ENCODE assay signal across 7 cellular contexts in the genomic region with DNA sequence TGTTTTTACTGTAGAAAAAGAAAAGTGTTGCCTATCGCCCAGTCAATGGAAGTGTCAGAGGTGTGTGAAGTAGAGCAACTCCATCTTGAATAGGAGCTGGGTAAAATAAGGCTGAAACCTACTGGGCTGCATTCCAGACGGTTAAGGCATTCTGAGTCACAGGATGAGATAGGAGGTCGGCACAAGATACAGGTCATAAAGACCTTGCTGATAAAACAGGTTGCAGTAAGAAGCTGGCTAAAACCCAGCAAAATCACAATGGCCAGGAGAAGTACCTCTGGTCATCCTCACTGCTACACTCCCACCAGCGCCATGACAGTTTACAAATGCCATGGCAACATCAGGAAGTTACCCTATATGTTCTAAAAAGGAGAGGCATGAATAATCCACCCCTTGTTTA.
A peak's percentile ranks its signal among the peaks of the same experiment; 100 is the strongest.
DNase-seq lines count a peak whose midpoint lies in the region; ATAC-seq, FAIRE-seq and TF ChIP-seq lines count a peak whose summit lies in the region.
"Not testable (repeated sequence)": the region's sequence is repeated elsewhere in the genome, so short reads cannot be mapped to it uniquely, and the experiment has no call there.

No MANE protein-coding gene starts in this region.

- H3K4me1 ChIP-seq in K562 (replicated peaks in 1 of 2; ENCODE audit: control insufficient read depth in 2 of 2, insufficient read depth in 2 of 2, low read length in 2 of 2): not testable (repeated sequence)
- peaks cover 22% of the 10 kb centered on the region for H3K4me1 ChIP-seq in osteoblast (ENCODE audit: insufficient read depth, low read length)

- TF ChIP-seq RAD21 in K562 (CRISPR knock-in tag; conservative IDR thresholded peaks at IDR 0.05 in 1 of 2, IDR thresholded peaks at IDR 0.05 in 1 of 2): not testable (repeated sequence)

- TF ChIP-seq EP300 in K562 (IDR thresholded peaks at IDR 0.05; ENCODE audit: low read length): not testable (repeated sequence)

- not testable (repeated sequence) for TF ChIP-seq POLR2A in K562 (conservative IDR thresholded peaks at IDR 0.05)

- WGBS in K562 (ENCODE audit: insufficient coverage, low coverage, missing lambda C conversion rate): 2% methylated on average over 4 of the region's 4 CpGs

- H3K27ac ChIP-seq in RWPE1; K562 (ENCODE audit: extremely low read depth, low read depth, low read length): not testable (repeated sequence)
- H3K27ac ChIP-seq in epithelial cell of prostate (peak overlapping the region; percentile 75), osteoblast (ENCODE audit: low read depth, low read length) (peak overlapping the region; percentile 89)

- CTCF ChIA-PET in RWPE1 (lab: Yijun Ruan, JAX): interaction anchor here (0.6 kb wide), 1 partner anchor 31 kb away, joined by 3 read pairs; no protein-coding TSS in a partner anchor
- CTCF ChIA-PET in K562 (lab: Yijun Ruan, JAX; ENCODE audit: low intra/inter-chr PET ratio): not testable (repeated sequence)

- not testable (repeated sequence) for H3K9me3 ChIP-seq in K562 (replicated peaks; ENCODE audit: control insufficient read depth, insufficient read depth, low read depth, low read length); osteoblast (ENCODE audit: low read depth, low read length)

- not testable (repeated sequence) for H3K9me1 ChIP-seq in K562 (ENCODE audit: control insufficient read depth, insufficient read depth, low read length)

- H3K27me3 ChIP-seq in K562 (ENCODE audit: control insufficient read depth in 2 of 2, insufficient read depth in 2 of 2, low read length in 2 of 2); osteoblast (ENCODE audit: insufficient read depth, low read length): not testable (repeated sequence)

- not testable (repeated sequence) for H3K9ac ChIP-seq in K562 (ENCODE audit: insufficient read depth in 1 of 2, low read depth in 2 of 2, low read length in 2 of 2)

- not testable (repeated sequence) for H4K20me1 ChIP-seq in K562 (replicated peaks; ENCODE audit: control insufficient read depth, insufficient read depth, low read length); osteoblast (ENCODE audit: insufficient read depth, low read length)

- intact Hi-C loops in K562 (cut with micrococcal nuclease): not testable (repeated sequence)

- H3K4me3 ChIP-seq in K562; osteoblast (ENCODE audit: insufficient read depth, low read length): not testable (repeated sequence)

- H3K79me2 ChIP-seq in K562 (ENCODE audit: control insufficient read depth, insufficient read depth, low read length); osteoblast (ENCODE audit: insufficient read depth, low read length): not testable (repeated sequence)

- not testable (repeated sequence) for ATAC-seq in K562

- not testable (repeated sequence) for H3K4me2 ChIP-seq in K562 (ENCODE audit: insufficient read depth, low read length)
- H3K4me2 ChIP-seq in osteoblast (ENCODE audit: insufficient read depth, low read length): peak overlapping the region; percentile 45

- POLR2A ChIA-PET in RWPE1 (lab: Yijun Ruan, JAX; ENCODE audit: low non-redundant PET); K562 (lab: Yijun Ruan, JAX): not testable (repeated sequence)

- peak; percentile 59 for FAIRE-seq in HTR-8/SVneo (lab: Jason Lieb, UNC)
- not testable (repeated sequence) for FAIRE-seq in K562 (lab: Jason Lieb, UNC)

- in situ Hi-C loops in K562 (cut with MboI): not testable (repeated sequence)

- peak; percentile 67 for DNase-seq in EH (ENCODE audit: low read depth)
- not testable (repeated sequence) for DNase-seq in HTR-8/SVneo (ENCODE audit: insufficient read length, low spot score); epithelial cell of prostate (ENCODE audit: low read depth, low spot score); osteoblast (ENCODE audit: insufficient read length, low spot score, missing footprints)
- DNase-seq in RWPE1 (ENCODE audit: low spot score): peak; percentile 55
- DNase-seq in K562 (ENCODE audit: extremely low read depth in 1 of 4, low spot score in 3 of 4): peak in 1 of 4 experiments; percentile 4
- peak; percentile 58 for DNase-seq in iris pigment epithelial cell (ENCODE audit: low read depth)

- TF ChIP-seq CTCF in RWPE1 (conservative IDR thresholded peaks at IDR 0.05; ENCODE audit: low read depth); K562 (IDR thresholded peaks at IDR 0.05 in 2 of 3, conservative IDR thresholded peaks at IDR 0.05 in 1 of 3; ENCODE audit: insufficient read depth in 2 of 3, low read depth in 1 of 3, low read length in 3 of 3); osteoblast (IDR thresholded peaks at IDR 0.05; ENCODE audit: extremely low read depth, low read depth, low read length): not testable (repeated sequence)

- not testable (repeated sequence) for H2AFZ ChIP-seq in K562 (ENCODE audit: low read depth, low read length); osteoblast (ENCODE audit: low read length)

- not testable (repeated sequence) for BruUV-seq in K562 (replicated peaks; lab: Mats Ljungman, UMichigan)

- not testable (repeated sequence) for H3K36me3 ChIP-seq in K562 (ENCODE audit: control insufficient read depth, insufficient read depth, low read length); osteoblast (ENCODE audit: insufficient read depth, low read length)

TF ChIP-seq in K562, 482 proteins besides CTCF, POLR2A, EP300 and RAD21:
- TF ChIP-seq NFIC (IDR thresholded peaks at IDR 0.05): peak; percentile 18; the same call in 1 of the 2 replicates
- peak; percentile 56 for TF ChIP-seq RFX1 (IDR thresholded peaks at IDR 0.05)
- peak; percentile 80 for TF ChIP-seq FOSL1 (tag; conservative IDR thresholded peaks at IDR 0.05)
